8 cellular contexts compared by ENCODE assay signal in the genomic region with DNA sequence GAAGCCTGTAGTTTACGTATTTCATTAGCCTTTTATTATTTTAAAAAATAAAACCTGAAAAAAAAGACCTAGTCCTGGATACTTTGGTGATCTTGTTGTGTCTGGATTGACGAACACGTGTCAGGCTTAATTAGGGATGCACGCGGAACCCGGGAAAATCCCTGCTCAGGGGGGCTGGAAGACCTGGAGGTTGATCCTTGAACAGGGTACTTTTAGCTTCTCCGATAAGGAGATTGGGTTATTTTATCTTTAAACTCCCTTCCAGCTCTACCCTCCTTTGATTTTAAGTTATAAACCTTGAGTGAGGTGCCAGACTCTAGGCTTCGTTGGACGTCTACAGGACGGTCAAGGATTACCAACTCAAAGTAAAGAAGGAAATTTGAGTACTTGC. TPM values are rescaled to one million over a fixed set of nuclear protein-coding genes. Genes with fewer than 3 reads are reported as not detected.
DNase-seq lines count a peak whose midpoint lies in the region; TF ChIP-seq lines count a peak whose summit lies in the region.

No MANE protein-coding gene starts in this region.

- H3K4me3 ChIP-seq in GM06990 (replicated peaks; ENCODE audit: low read depth, low read length) (peak overlapping the region; percentile 79), HEK293 (ENCODE audit: low read depth, low read length) (peak overlapping the region; percentile 38), SK-N-SH (ENCODE audit: low read depth in 2 of 2, low read length in 1 of 2) (peak overlapping the region; percentile 64 to 73), left ventricle myocardium inferior (peak overlapping the region; percentile 94), skeletal muscle tissue (ENCODE audit: low read length in 3 of 3) (peak overlapping the region; percentile 88 to 94 (median 90))

- H2AFZ ChIP-seq in SK-N-SH (ENCODE audit: low read depth) = peak overlapping the region; percentile 95

- TF ChIP-seq RAD21 in SK-N-SH (IDR thresholded peaks at IDR 0.05; ENCODE audit: low read length) = no peak

- peak overlapping the region; percentile 77 for H3K4me2 ChIP-seq in SK-N-SH

- no peak for TF ChIP-seq EP300 in SK-N-SH (IDR thresholded peaks at IDR 0.05; ENCODE audit: borderline replicate concordance in 1 of 2, low read depth in 1 of 2, low read length in 1 of 2)

- POLR2A ChIA-PET in HEK293 (lab: Yijun Ruan, JAX) = interaction anchor here (0.5 to 2.6 kb wide), 24 partner anchors 9 to 569 kb away, joined by 3 to 35 read pairs (median 4); partner anchors contain the start of genes C1orf50, ERMAP, P3H1 and SVBP
- POLR2A ChIA-PET in SK-N-SH (lab: Yijun Ruan, JAX) = interaction anchor here (0.6 to 3.3 kb wide), 9 partner anchors 10 to 164 kb away, joined by 3 to 26 read pairs (median 4); partner anchors contain the start of genes ERMAP, SVBP and YBX1

- H3K4me1 ChIP-seq in HEK293 (ENCODE audit: control insufficient read depth, insufficient read depth, low read length) (no peaks in the 10 kb centered on the region), SK-N-SH (ENCODE audit: control insufficient read depth in 1 of 2, insufficient read depth in 2 of 2, low read depth in 1 of 2, low read length in 1 of 2) (peaks cover 0 to 11% of the 10 kb centered on the region in 2 experiments; a peak in 2 of 4 replicates), left ventricle myocardium inferior (peaks cover 38% of the 10 kb centered on the region), skeletal muscle tissue (ENCODE audit: control insufficient read depth in 3 of 3, insufficient read depth in 3 of 3, low read length in 3 of 3) (peaks cover 11 to 17% (median 12%) of the 10 kb centered on the region in 3 donors)

- TF ChIP-seq CTCF in GM06990 (IDR thresholded peaks at IDR 0.05; ENCODE audit: insufficient read depth, low read length, poor library complexity, severe bottlenecking) (no peak), HEK293 (tag by site-specific recombination; IDR thresholded peaks at IDR 0.05) (no peak), SK-N-SH (IDR thresholded peaks at IDR 0.05) (no peak), left ventricle myocardium inferior (IDR thresholded peaks at IDR 0.05; ENCODE audit: borderline replicate concordance) (no peak)

- H3F3A ChIP-seq in SK-N-SH (replicated peaks; ENCODE audit: insufficient read depth) = no peaks in the 10 kb centered on the region

- WGBS in SK-N-SH (ENCODE audit: low lambda C conversion rate) = 26% methylated on average over 10 of the region's 10 CpGs

- intact Hi-C loops in left ventricle myocardium inferior (cut with micrococcal nuclease) = loop anchor here (5.0 kb wide), 1 partner anchor 79 kb away; the partner anchor contains the start of genes C1orf50 and P3H1

- H4K20me1 ChIP-seq in SK-N-SH (ENCODE audit: insufficient read depth) = no peaks in the 10 kb centered on the region

- H3K79me2 ChIP-seq in SK-N-SH (ENCODE audit: insufficient read depth) = peaks cover 26% of the 10 kb centered on the region; the same call in 1 of the 2 replicates

- H3K27ac ChIP-seq in HEK293 (ENCODE audit: extremely low read depth, low read depth, low read length) = peak overlapping the region; percentile 26; the same call in 1 of the 2 replicates
- peak overlapping the region in 1 of 2 experiments; percentile 51; a peak in 2 of 4 replicates for H3K27ac ChIP-seq in SK-N-SH (ENCODE audit: low read depth in 2 of 2, low read length in 1 of 2)
- H3K27ac ChIP-seq in left ventricle myocardium inferior (replicated peaks) = peak overlapping the region; percentile 92
- no peak overlapping the region for H3K27ac ChIP-seq in skeletal muscle tissue (ENCODE audit: low read depth, low read length)

- H3K27me3 ChIP-seq in GM06990 (replicated peaks; ENCODE audit: control insufficient read depth, insufficient read depth, low read length) (no peaks in the 10 kb centered on the region), SK-N-SH (ENCODE audit: insufficient read depth) (no peaks in the 10 kb centered on the region), left ventricle myocardium inferior (ENCODE audit: low read depth) (no peaks in the 10 kb centered on the region), skeletal muscle tissue (ENCODE audit: control insufficient read depth in 3 of 3, insufficient read depth in 3 of 3, low read length in 3 of 3) (no peaks in the 10 kb centered on the region)

- H3K9me3 ChIP-seq in HEK293 (ENCODE audit: control insufficient read depth, insufficient read depth, low read depth, low read length) = no peaks in the 10 kb centered on the region
- no peaks in the 10 kb centered on the region for H3K9me3 ChIP-seq in SK-N-SH
- peaks cover 6% of the 10 kb centered on the region for H3K9me3 ChIP-seq in left ventricle myocardium inferior (replicated peaks)
- no peaks in the 10 kb centered on the region for H3K9me3 ChIP-seq in skeletal muscle tissue (ENCODE audit: control insufficient read depth in 3 of 3, low read length in 3 of 3)

- CTCF ChIA-PET in HEK293 (lab: Yijun Ruan, JAX) (interaction anchor here (0.5 to 1.3 kb wide), 12 partner anchors 8 to 1400 kb away, joined by 3 to 6 read pairs (median 4); no protein-coding TSS in a partner anchor), SK-N-SH (lab: Yijun Ruan, JAX) (interaction anchor here (0.6 to 3.3 kb wide), 17 partner anchors 10 to 227 kb away, joined by 3 to 16 read pairs (median 4); no protein-coding TSS in a partner anchor)

- peak overlapping the region; percentile 49; the same call in 1 of the 2 replicates for H3K9ac ChIP-seq in SK-N-SH
- H3K9ac ChIP-seq in skeletal muscle tissue (ENCODE audit: low read depth in 1 of 3, low read length in 3 of 3) = peak overlapping the region in 2 of 3 donors; percentile 68 to 76

- H3K9me2 ChIP-seq in SK-N-SH = no peaks in the 10 kb centered on the region

- H3K36me3 ChIP-seq in GM06990 (ENCODE audit: control insufficient read depth, insufficient read depth, low read length) (peaks cover 2% of the 10 kb centered on the region), HEK293 (ENCODE audit: control insufficient read depth in 2 of 2, insufficient read depth in 1 of 2, low read length in 2 of 2) (peaks cover 10 to 54% of the 10 kb centered on the region in 2 experiments; a peak in 2 of 3 replicates), SK-N-SH (replicated peaks in 1 of 2; ENCODE audit: control insufficient read depth in 1 of 2, insufficient read depth in 2 of 2, low read length in 1 of 2) (peaks cover 12 to 24% of the 10 kb centered on the region in 2 experiments), left ventricle myocardium inferior (peaks cover 28% of the 10 kb centered on the region), skeletal muscle tissue (ENCODE audit: control insufficient read depth in 3 of 3, insufficient read depth in 3 of 3, low read length in 3 of 3) (peaks cover 3 to 13% (median 9%) of the 10 kb centered on the region in 3 donors)

- DNase-seq in GM06990 (ENCODE audit: extremely low read depth, insufficient read length) = no peak
- DNase-seq in SK-N-SH = peak; percentile 36
- no peak for DNase-seq in left ventricle myocardium inferior
- DNase-seq in NCI-H446 treated with DMSO at 0.1 percent for 48 hours (lab: John Stamatoyannopoulos, UW) = no peak
- no peak for DNase-seq in middle frontal gyrus (ENCODE audit: extremely low spot score, low spot score)
- no peak for DNase-seq in NCI-H2029 (lab: John Stamatoyannopoulos, UW)

TF ChIP-seq in HEK293, 187 proteins besides CTCF, POLR2A, EP300 and RAD21 (continues in another document):
- 0 out of 2 replicates have a peak, but pooled peaks have one; percentile 3 for TF ChIP-seq ZBTB6 (tag by site-specific recombination; IDR thresholded peaks at IDR 0.05)
- no peak for TF ChIP-seq ZNF596 (tag by site-specific recombination; IDR thresholded peaks at IDR 0.05)

TF ChIP-seq in SK-N-SH, 30 proteins besides CTCF, POLR2A, EP300 and RAD21:
- TF ChIP-seq MXI1 (IDR thresholded peaks at IDR 0.05; ENCODE audit: low read depth, low read length) (peak; percentile 63; the same call in 1 of the 2 replicates), YY1 (IDR thresholded peaks at IDR 0.05; ENCODE audit: low read depth) (no peak), TCF12 (IDR thresholded peaks at IDR 0.05) (no peak), GATA2 (CRISPR knock-in tag; IDR thresholded peaks at IDR 0.05) (no peak), NFIC (IDR thresholded peaks at IDR 0.05; ENCODE audit: borderline replicate concordance) (no peak), ELF1 (IDR thresholded peaks at IDR 0.05) (no peak), MEF2A (IDR thresholded peaks at IDR 0.05; ENCODE audit: borderline replicate concordance, low read depth) (no peak), SIN3A (IDR thresholded peaks at IDR 0.05; ENCODE audit: borderline replicate concordance, low read depth, low read length) (no peak), FOXJ3 (CRISPR knock-in tag; IDR thresholded peaks at IDR 0.05) (no peak)
- TF ChIP-seq, protein P1, sequence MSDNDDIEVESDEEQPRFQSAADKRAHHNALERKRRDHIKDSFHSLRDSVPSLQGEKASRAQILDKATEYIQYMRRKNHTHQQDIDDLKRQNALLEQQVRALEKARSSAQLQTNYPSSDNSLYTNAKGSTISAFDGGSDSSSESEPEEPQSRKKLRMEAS (IDR thresholded peaks at IDR 0.05; ENCODE audit: low read depth) = peak; percentile 54; the same call in 1 of the 2 replicates

RNA-seq across cellular contexts. Expression of gene ZNF691, which starts 0.6 kb away (rescaled TPM):
- 7.2 and 10.1 TPM in 2 replicates for polyA plus RNA-seq in SK-N-SH (2012; rRNA removed)
- 5.3 and 5.7 TPM in 2 replicates for polyA plus RNA-seq in SK-N-SH (2012; cell fraction: cytosol; rRNA removed)
- polyA plus RNA-seq in SK-N-SH (2012; cell fraction: nucleus; rRNA removed) = 26.8 and 29.8 TPM in 2 replicates
- total RNA-seq in left ventricle myocardium inferior = 8.9 TPM
- 13.0 TPM for total RNA-seq in skeletal muscle tissue

RNA-seq across cellular contexts. Expression of gene SVBP, which starts 28.7 kb away (rescaled TPM):
- 18.6 and 20.2 TPM in 2 replicates for polyA plus RNA-seq in SK-N-SH (2012; rRNA removed)
- 25.2 and 31.0 TPM in 2 replicates for polyA plus RNA-seq in SK-N-SH (2012; cell fraction: cytosol; rRNA removed)
- polyA plus RNA-seq in SK-N-SH (2012; cell fraction: nucleus; rRNA removed) = 5.1 and 5.2 TPM in 2 replicates
- 10.9 TPM for total RNA-seq in left ventricle myocardium inferior
- 34.4 TPM for total RNA-seq in skeletal muscle tissue

RNA-seq across cellular contexts. Expression of gene ERMAP, which starts 28.9 kb away (rescaled TPM):
- 10.4 and 13.4 TPM in 2 replicates for polyA plus RNA-seq in SK-N-SH (2012; rRNA removed)
- 9.8 and 10.9 TPM in 2 replicates for polyA plus RNA-seq in SK-N-SH (2012; cell fraction: cytosol; rRNA removed)
- 18.7 and 27.2 TPM in 2 replicates for polyA plus RNA-seq in SK-N-SH (2012; cell fraction: nucleus; rRNA removed)
- 4.7 TPM for total RNA-seq in left ventricle myocardium inferior
- total RNA-seq in skeletal muscle tissue = 5.2 TPM

Comparison
In these comparisons a context has a peak if more than half of its experiments do, and no peak if none do; other contexts are left out.
1. H3K4me3 ChIP-seq: peak in every context shown above with its lines; median percentile 94 in left ventricle myocardium inferior; 90 in skeletal muscle tissue; 79 in GM06990; 68 in SK-N-SH; 38 in HEK293.